ENCODE assay signal across 10 cellular contexts in genomic region chr10:79129361-79129997, GRCh38.
DNase-seq lines count a peak whose midpoint lies in the region; ATAC-seq, FAIRE-seq and TF ChIP-seq lines count a peak whose summit lies in the region.
"Had no signal": no experiment of that assay in that cellular context is flagged by ENCODE, and none has a peak within 500 bp of the region (broad histone marks: within the 10 kb centered on the region; RNA-seq: fewer than 3 reads in every experiment).

No MANE protein-coding gene starts in this region.

- CTCF ChIA-PET in activated CD4-positive, alpha-beta memory T cell treated with anti-CD3 and anti-CD28 coated beads for 36 hours (lab: Charles Lee) = no interaction called here

- ATAC-seq in heart left ventricle = peak in 3 of 4 donors; percentile 6 to 42 (median 31)
- no peak for ATAC-seq in Right ventricle myocardium inferior
- ATAC-seq in HG02759 (IDR thresholded peaks at IDR 0.05; ENCODE audit: unreplicated experiment) = no peak

- H3K9ac ChIP-seq in astrocyte (ENCODE audit: low read length) = peak overlapping the region; percentile 50
- H3K9ac ChIP-seq: parathyroid adenoma had no signal

- peaks cover 93% of the 10 kb centered on the region for H4K20me1 ChIP-seq in astrocyte (ENCODE audit: insufficient read depth, low read length)

- H3K4me3 Mint-ChIP-seq in astrocyte (ENCODE audit: unreplicated experiment) = peak overlapping the region; percentile 50
- no peak overlapping the region for H3K4me3 Mint-ChIP-seq in activated CD4-positive, alpha-beta memory T cell treated with anti-CD3 and anti-CD28 coated beads for 36 hours
- H3K4me3 Mint-ChIP-seq: IgD-negative memory B cell had no signal

- no peaks in the 10 kb centered on the region for H3K9me3 ChIP-seq in heart left ventricle
- H3K9me3 ChIP-seq in astrocyte (ENCODE audit: insufficient read depth, low read depth, low read length) = no peaks in the 10 kb centered on the region
- no peaks in the 10 kb centered on the region for H3K9me3 ChIP-seq in vagina

- H3K4me3 ChIP-seq in heart left ventricle (no peak overlapping the region), astrocyte (ENCODE audit: insufficient read depth, low read depth, low read length) (no peak overlapping the region), vagina (no peak overlapping the region)

- peaks cover 65% of the 10 kb centered on the region for H3K4me1 Mint-ChIP-seq in astrocyte (ENCODE audit: low read depth, unreplicated experiment)
- H3K4me1 Mint-ChIP-seq in activated CD4-positive, alpha-beta memory T cell treated with anti-CD3 and anti-CD28 coated beads for 36 hours (ENCODE audit: low read depth) = no peaks in the 10 kb centered on the region
- H3K4me1 Mint-ChIP-seq: IgD-negative memory B cell had no signal

- POLR2A ChIA-PET in activated CD4-positive, alpha-beta memory T cell treated with anti-CD3 and anti-CD28 coated beads for 36 hours (lab: Charles Lee) = no interaction called here

- no peak for FAIRE-seq in astrocyte (lab: Jason Lieb, UNC)

- TF ChIP-seq CTCF in heart left ventricle (IDR thresholded peaks at IDR 0.05) (no peak), astrocyte (IDR thresholded peaks at IDR 0.05; ENCODE audit: insufficient read depth, low read depth, low read length) (no peak), vagina (IDR thresholded peaks at IDR 0.05) (no peak)

- H3K36me3 ChIP-seq in heart left ventricle (peaks cover 0 to 39% (median 17%) of the 10 kb centered on the region in 9 donors), astrocyte (ENCODE audit: insufficient read depth, low read length) (peaks cover 14% of the 10 kb centered on the region), vagina (peaks cover 0 to 23% of the 10 kb centered on the region in 2 donors)

- WGBS in heart left ventricle, 4 donors = 39 to 55% (median 51%) methylated on average over 6 to 8 of the region's 8 CpGs

- H3K79me2 ChIP-seq in astrocyte (ENCODE audit: insufficient read depth, low read length) = peaks cover 94% of the 10 kb centered on the region

- H3K4me1 ChIP-seq in heart left ventricle = peaks cover 10 to 100% (median 84%) of the 10 kb centered on the region in 12 donors
- peaks cover 61% of the 10 kb centered on the region for H3K4me1 ChIP-seq in astrocyte (ENCODE audit: insufficient read depth, low read length)
- peaks cover 92% of the 10 kb centered on the region for H3K4me1 ChIP-seq in vagina

- peaks cover 7% of the 10 kb centered on the region for H3K36me3 Mint-ChIP-seq in astrocyte (ENCODE audit: low read depth, unreplicated experiment)
- no peaks in the 10 kb centered on the region for H3K36me3 Mint-ChIP-seq in activated CD4-positive, alpha-beta memory T cell treated with anti-CD3 and anti-CD28 coated beads for 36 hours
- H3K36me3 Mint-ChIP-seq: IgD-negative memory B cell had no signal

- H3K9me3 Mint-ChIP-seq in astrocyte (ENCODE audit: unreplicated experiment) = no peaks in the 10 kb centered on the region
- H3K9me3 Mint-ChIP-seq in activated CD4-positive, alpha-beta memory T cell treated with anti-CD3 and anti-CD28 coated beads for 36 hours = no peaks in the 10 kb centered on the region

- no peak overlapping the region for H2AFZ ChIP-seq in astrocyte (ENCODE audit: low read depth, low read length)
- H2AFZ ChIP-seq: parathyroid adenoma had no signal

- peak overlapping the region; percentile 65 for H3K4me2 ChIP-seq in astrocyte (ENCODE audit: low read length)

- H3K27ac ChIP-seq in heart left ventricle (peak overlapping the region; percentile 2 to 97 (median 66)), astrocyte (ENCODE audit: low read depth, low read length) (peak overlapping the region; percentile 57), vagina (peak overlapping the region; percentile 74)
- H3K27ac ChIP-seq: parathyroid adenoma had no signal

- H3K27me3 ChIP-seq in heart left ventricle (no peaks in the 10 kb centered on the region), astrocyte (ENCODE audit: insufficient read depth, low read length) (no peaks in the 10 kb centered on the region), vagina (no peaks in the 10 kb centered on the region)

- intact Hi-C loops in heart left ventricle (cut with DNase I) (no loop called here), Right ventricle myocardium inferior (cut with DNase I) (loop anchor here (5.0 kb wide), 1 partner anchor 37 kb away; no protein-coding TSS in a partner anchor), vagina (cut with DNase I) (no loop called here)
- intact Hi-C loops in activated CD4-positive, alpha-beta memory T cell treated with anti-CD3 and anti-CD28 coated beads for 36 hours (cut with micrococcal nuclease) = no loop called here

- H3K27me3 Mint-ChIP-seq in astrocyte (ENCODE audit: low read depth, unreplicated experiment) = no peaks in the 10 kb centered on the region
- no peaks in the 10 kb centered on the region for H3K27me3 Mint-ChIP-seq in activated CD4-positive, alpha-beta memory T cell treated with anti-CD3 and anti-CD28 coated beads for 36 hours

- DNase-seq in heart left ventricle (peak in 2 of 5 donors; percentile 60 to 65), Right ventricle myocardium inferior (ENCODE audit: missing footprints) (no peak), astrocyte (ENCODE audit: low read depth) (peak; percentile 62), kidney glomerular epithelial cell (lab: John Stamatoyannopoulos, UW) (peak; percentile 9), vagina (ENCODE audit: extremely low spot score in 2 of 2) (no peak), NCI-H1048 (lab: John Stamatoyannopoulos, UW) (no peak)
- no peak for DNase-seq in activated CD4-positive, alpha-beta memory T cell treated with anti-CD3 and anti-CD28 coated beads for 36 hours

- no peak for TF ChIP-seq POLR2A in heart left ventricle (IDR thresholded peaks at IDR 0.05)
- no peak for TF ChIP-seq POLR2A in vagina (IDR thresholded peaks at IDR 0.05)

- peak overlapping the region; percentile 47 for H3K27ac Mint-ChIP-seq in astrocyte (ENCODE audit: unreplicated experiment)
- no peak overlapping the region for H3K27ac Mint-ChIP-seq in activated CD4-positive, alpha-beta memory T cell treated with anti-CD3 and anti-CD28 coated beads for 36 hours

Comparison
In these comparisons a context has a peak if more than half of its experiments do, and no peak if none do; other contexts are left out.
1. ATAC-seq: peak in heart left ventricle (3 of 4); none in Right ventricle myocardium inferior (single experiment) and HG02759 (single experiment).
2. DNase-seq: peak in astrocyte (single experiment) and kidney glomerular epithelial cell (single experiment); none in Right ventricle myocardium inferior (single experiment), vagina (0 of 2), NCI-H1048 (single experiment) and activated CD4-positive, alpha-beta memory T cell treated with anti-CD3 and anti-CD28 coated beads for 36 hours (single experiment).
3. Peak in every context shown above with its lines, with median percentiles within 50 percentile points of each other: H3K27ac ChIP-seq.